In the genomic region with DNA sequence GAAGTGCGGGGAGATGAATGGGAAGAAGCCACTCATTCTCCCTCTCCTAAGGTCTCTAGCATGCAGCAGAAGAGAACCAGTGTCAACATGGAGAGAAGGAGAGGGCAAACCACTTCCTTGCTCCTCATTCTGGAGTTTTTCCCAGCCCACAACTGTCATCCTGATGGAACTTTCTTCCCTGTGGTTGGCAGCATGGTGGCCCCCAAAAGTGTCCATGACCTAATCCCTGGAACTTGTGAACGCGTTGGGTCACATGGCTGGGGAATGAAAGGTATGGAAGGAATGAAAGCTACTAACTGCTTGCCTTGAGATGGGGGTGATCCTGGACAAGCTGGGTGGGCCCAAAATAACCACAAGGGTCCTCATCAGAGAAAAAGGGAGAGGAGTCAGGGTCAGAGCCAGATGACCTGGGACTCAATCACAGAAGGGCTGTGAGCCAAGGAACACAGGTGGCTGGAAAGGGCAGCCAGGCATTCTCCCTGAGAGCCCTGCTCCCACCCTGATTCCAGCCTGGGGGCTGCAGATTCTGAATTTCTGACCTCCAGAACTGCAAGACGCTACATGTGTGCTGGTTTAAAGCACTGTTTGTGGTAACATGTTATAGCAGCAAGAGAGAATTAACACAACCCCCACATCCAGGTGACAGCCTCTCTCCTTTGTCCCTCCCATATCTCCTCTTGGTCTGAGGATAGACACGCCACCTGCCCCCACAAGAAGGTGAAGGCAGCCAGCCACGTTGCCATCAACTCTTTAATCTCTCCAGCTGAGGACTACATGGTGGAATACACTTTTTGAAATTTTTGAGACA, we compare ENCODE assay signal across 1 cellular context.
TF ChIP-seq lines count a peak whose summit lies in the region.

No MANE protein-coding gene starts in this region.

TF ChIP-seq in HCT116, 20 proteins besides CTCF, POLR2A, EP300 and RAD21 (continued from another document):
- TF ChIP-seq, protein P1, sequence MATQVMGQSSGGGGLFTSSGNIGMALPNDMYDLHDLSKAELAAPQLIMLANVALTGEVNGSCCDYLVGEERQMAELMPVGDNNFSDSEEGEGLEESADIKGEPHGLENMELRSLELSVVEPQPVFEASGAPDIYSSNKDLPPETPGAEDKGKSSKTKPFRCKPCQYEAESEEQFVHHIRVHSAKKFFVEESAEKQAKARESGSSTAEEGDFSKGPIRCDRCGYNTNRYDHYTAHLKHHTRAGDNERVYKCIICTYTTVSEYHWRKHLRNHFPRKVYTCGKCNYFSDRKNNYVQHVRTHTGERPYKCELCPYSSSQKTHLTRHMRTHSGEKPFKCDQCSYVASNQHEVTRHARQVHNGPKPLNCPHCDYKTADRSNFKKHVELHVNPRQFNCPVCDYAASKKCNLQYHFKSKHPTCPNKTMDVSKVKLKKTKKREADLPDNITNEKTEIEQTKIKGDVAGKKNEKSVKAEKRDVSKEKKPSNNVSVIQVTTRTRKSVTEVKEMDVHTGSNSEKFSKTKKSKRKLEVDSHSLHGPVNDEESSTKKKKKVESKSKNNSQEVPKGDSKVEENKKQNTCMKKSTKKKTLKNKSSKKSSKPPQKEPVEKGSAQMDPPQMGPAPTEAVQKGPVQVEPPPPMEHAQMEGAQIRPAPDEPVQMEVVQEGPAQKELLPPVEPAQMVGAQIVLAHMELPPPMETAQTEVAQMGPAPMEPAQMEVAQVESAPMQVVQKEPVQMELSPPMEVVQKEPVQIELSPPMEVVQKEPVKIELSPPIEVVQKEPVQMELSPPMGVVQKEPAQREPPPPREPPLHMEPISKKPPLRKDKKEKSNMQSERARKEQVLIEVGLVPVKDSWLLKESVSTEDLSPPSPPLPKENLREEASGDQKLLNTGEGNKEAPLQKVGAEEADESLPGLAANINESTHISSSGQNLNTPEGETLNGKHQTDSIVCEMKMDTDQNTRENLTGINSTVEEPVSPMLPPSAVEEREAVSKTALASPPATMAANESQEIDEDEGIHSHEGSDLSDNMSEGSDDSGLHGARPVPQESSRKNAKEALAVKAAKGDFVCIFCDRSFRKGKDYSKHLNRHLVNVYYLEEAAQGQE (IDR thresholded peaks at IDR 0.05; ENCODE audit: low read depth) = no peak
- TF ChIP-seq ZNF274 (IDR thresholded peaks at IDR 0.05; ENCODE audit: low read depth, low read length) (no peak), POLR2AphosphoS5 (IDR thresholded peaks at IDR 0.05; ENCODE audit: low read depth, low read length) (no peak), SP1 (IDR thresholded peaks at IDR 0.05; ENCODE audit: low read depth) (no peak), YY1 (IDR thresholded peaks at IDR 0.05; ENCODE audit: extremely low read depth, insufficient replicate concordance, low read depth, low read length) (no peak), TCF7L2 (IDR thresholded peaks at IDR 0.05; ENCODE audit: borderline replicate concordance, extremely low read depth, insufficient read depth, insufficient read length) (no peak), FOSL1 (IDR thresholded peaks at IDR 0.05; ENCODE audit: low read depth) (no peak), EZH2phosphoT487 (IDR thresholded peaks at IDR 0.05; ENCODE audit: borderline replicate concordance) (no peak)
